ENCODE assay signal across 20 cellular contexts in genomic region chr14:61587397-61587713, GRCh38.
DNase-seq lines count a peak whose midpoint lies in the region; ATAC-seq and TF ChIP-seq lines count a peak whose summit lies in the region.
"Had no signal": no experiment of that assay in that cellular context is flagged by ENCODE, and none has a peak within 500 bp of the region (broad histone marks: within the 10 kb centered on the region; RNA-seq: fewer than 3 reads in every experiment).

No MANE protein-coding gene starts in this region.

- H3K27ac ChIP-seq in SK-N-SH (ENCODE audit: low read depth in 2 of 2, low read length in 1 of 2) (peak overlapping the region in 1 of 2 experiments; percentile 99; a peak in 3 of 4 replicates), caudate nucleus (ENCODE audit: low read depth, low read length) (peak overlapping the region; percentile 61), muscle layer of duodenum (ENCODE audit: low read length) (peak overlapping the region; percentile 25), thoracic aorta (peak overlapping the region; percentile 68 to 87), tibial nerve (peak overlapping the region in 1 of 4 donors; percentile 66)
- H3K27ac ChIP-seq: 22Rv1 had no signal

- H3K9me2 ChIP-seq in SK-N-SH: no peaks in the 10 kb centered on the region

- H3K27me3 ChIP-seq in SK-N-SH (ENCODE audit: insufficient read depth) (no peaks in the 10 kb centered on the region), muscle layer of duodenum (ENCODE audit: low read depth, low read length) (no peaks in the 10 kb centered on the region), thoracic aorta (replicated peaks; ENCODE audit: insufficient read depth) (no peaks in the 10 kb centered on the region), tibial nerve (no peaks in the 10 kb centered on the region)
- H3K27me3 ChIP-seq: BE2C, right atrium auricular region, SJSA1 had no signal

- H3K9me3 ChIP-seq in SK-N-SH (no peaks in the 10 kb centered on the region), muscle layer of duodenum (ENCODE audit: control insufficient read depth in 1 of 2, low read length in 2 of 2) (no peaks in the 10 kb centered on the region), thoracic aorta (no peaks in the 10 kb centered on the region), tibial nerve (no peaks in the 10 kb centered on the region)
- H3K9me3 ChIP-seq: BE2C, right atrium auricular region, SJSA1 had no signal

- H3K4me3 ChIP-seq in SK-N-SH (ENCODE audit: low read depth in 2 of 2, low read length in 1 of 2): no peak overlapping the region
- H3K4me3 ChIP-seq in muscle layer of duodenum (ENCODE audit: low read depth in 1 of 2, low read length in 2 of 2): no peak overlapping the region
- H3K4me3 ChIP-seq in thoracic aorta: no peak overlapping the region
- H3K4me3 ChIP-seq in tibial nerve: no peak overlapping the region
- H3K4me3 ChIP-seq: right atrium auricular region, SJSA1 had no signal

- CTCF ChIA-PET in SK-N-SH (lab: Yijun Ruan, JAX): no interaction called here

- H2AFZ ChIP-seq in SK-N-SH (ENCODE audit: low read depth): no peak overlapping the region

- peaks cover 34% of the 10 kb centered on the region for H3F3A ChIP-seq in SK-N-SH (replicated peaks; ENCODE audit: insufficient read depth)

- no peak overlapping the region for H3K9ac ChIP-seq in SK-N-SH

- no peaks in the 10 kb centered on the region for H3K79me2 ChIP-seq in SK-N-SH (ENCODE audit: insufficient read depth)

- ATAC-seq in SK-N-SH treated with all-trans-retinoic acid at 6 μM for 48 hours: no peak
- ATAC-seq in thoracic aorta (ENCODE audit: insufficient number of reproducible peaks, low FRiP score, low read depth): no peak
- ATAC-seq in GM18502 (IDR thresholded peaks at IDR 0.05; ENCODE audit: poor library complexity, unreplicated experiment): no peak
- ATAC-seq: activated naive CD4-positive, alpha-beta T cell treated with anti-CD3 and anti-CD28 coated beads, Interleukin-2, amount 50 U/mL, for 72 hours; activated T-cell treated with anti-CD3 and anti-CD28 coated beads, Interleukin-2, amount 50 U/mL, for 72 hours had no signal

- POLR2A ChIA-PET in SK-N-SH (lab: Yijun Ruan, JAX): no interaction called here

- H3K4me1 ChIP-seq in SK-N-SH (ENCODE audit: control insufficient read depth in 1 of 2, insufficient read depth in 2 of 2, low read depth in 1 of 2, low read length in 1 of 2) (peaks cover 33 to 38% of the 10 kb centered on the region in 2 experiments), muscle layer of duodenum (ENCODE audit: control insufficient read depth in 1 of 2, insufficient read depth in 2 of 2, low read length in 2 of 2) (peaks cover 8% of the 10 kb centered on the region in 2 donors), thoracic aorta (ENCODE audit: control insufficient read depth in 1 of 2, low read depth in 2 of 2) (peaks cover 27 to 47% of the 10 kb centered on the region in 2 donors), tibial nerve (peaks cover 0 to 25% (median 4%) of the 10 kb centered on the region in 4 donors)

- no peaks in the 10 kb centered on the region for H4K20me1 ChIP-seq in SK-N-SH (ENCODE audit: insufficient read depth)

- TF ChIP-seq CTCF in SK-N-SH (IDR thresholded peaks at IDR 0.05) (no peak), thoracic aorta (IDR thresholded peaks at IDR 0.05) (no peak), tibial nerve (IDR thresholded peaks at IDR 0.05) (no peak)

- WGBS in SK-N-SH (ENCODE audit: low lambda C conversion rate): 92% methylated on average over 2 of the region's 2 CpGs
- WGBS in tibial nerve, 2 donors: 90 to 94% methylated on average over 2 of the region's 2 CpGs

- TF ChIP-seq RAD21 in SK-N-SH (IDR thresholded peaks at IDR 0.05; ENCODE audit: low read length): no peak

- DNase-seq in SK-N-SH: no peak
- DNase-seq in caudate nucleus (lab: John Stamatoyannopoulos, UW): no peak
- no peak for DNase-seq in thoracic aorta (ENCODE audit: low spot score)
- DNase-seq in tibial nerve (ENCODE audit: low spot score in 2 of 2): no peak
- no peak for DNase-seq in SHP77 treated with DMSO at 0.1 percent for 48 hours (lab: John Stamatoyannopoulos, UW)
- DNase-seq: activated CD8-positive, alpha-beta memory T cell treated with anti-CD3 and anti-CD28 coated beads for 24 hours; activated T-cell treated with anti-CD3 and anti-CD28 coated beads, Interleukin-2, amount 50 U/mL, for 72 hours; BE2C; NCI-H1417; NCI-H2171; NCI-H748 treated with DMSO at 0.1 percent for 48 hours; OCI-M1; stimulated activated CD4-positive, alpha-beta T cell treated with anti-CD3 and anti-CD28 coated beads, Interleukin-1b, Interleukin-23, amount 100 ng/mL, for 48 hours had no signal

- TF ChIP-seq POLR2A in tibial nerve (IDR thresholded peaks at IDR 0.05): no peak

- peak overlapping the region; percentile 60; the same call in 1 of the 2 replicates for H3K4me2 ChIP-seq in SK-N-SH

- no peaks in the 10 kb centered on the region for H3K36me3 ChIP-seq in SK-N-SH (replicated peaks in 1 of 2; ENCODE audit: control insufficient read depth in 1 of 2, insufficient read depth in 2 of 2, low read length in 1 of 2)
- H3K36me3 ChIP-seq in muscle layer of duodenum (ENCODE audit: control insufficient read depth in 1 of 2, insufficient read depth in 2 of 2, low read length in 2 of 2): peaks cover 0 to 5% of the 10 kb centered on the region in 2 donors
- H3K36me3 ChIP-seq in thoracic aorta: no peaks in the 10 kb centered on the region
- H3K36me3 ChIP-seq in tibial nerve: no peaks in the 10 kb centered on the region
- H3K36me3 ChIP-seq: BE2C, right atrium auricular region, SJSA1 had no signal

- TF ChIP-seq EP300 in SK-N-SH (IDR thresholded peaks at IDR 0.05; ENCODE audit: borderline replicate concordance in 1 of 2, low read depth in 1 of 2, low read length in 1 of 2) (no peak), tibial nerve (IDR thresholded peaks at IDR 0.05) (no peak)

TF ChIP-seq in SK-N-SH, 30 proteins besides CTCF, POLR2A, EP300 and RAD21:
- TF ChIP-seq MXI1 (IDR thresholded peaks at IDR 0.05; ENCODE audit: low read depth, low read length): no peak

TF ChIP-seq in SK-N-SH treated with all-trans-retinoic acid at 6 μM for 48 hours, 23 proteins besides CTCF, POLR2A, EP300 and RAD21 (continues in another document):
- no peak for TF ChIP-seq ARNTL (CRISPR knock-in tag; IDR thresholded peaks at IDR 0.05; ENCODE audit: borderline replicate concordance, low read depth)
- TF ChIP-seq ZFP3 (CRISPR knock-in tag; IDR thresholded peaks at IDR 0.05): no peak
- no peak for TF ChIP-seq RARB (CRISPR knock-in tag; IDR thresholded peaks at IDR 0.05)
- TF ChIP-seq PPARA (CRISPR knock-in tag; IDR thresholded peaks at IDR 0.05; ENCODE audit: borderline replicate concordance): no peak
- TF ChIP-seq GLIS3 (CRISPR knock-in tag; IDR thresholded peaks at IDR 0.05): no peak
- TF ChIP-seq TOX (CRISPR knock-in tag; IDR thresholded peaks at IDR 0.05; ENCODE audit: borderline replicate concordance): no peak
- no peak for TF ChIP-seq ZC3H10 (CRISPR knock-in tag; IDR thresholded peaks at IDR 0.05)
- TF ChIP-seq OSR1 (CRISPR knock-in tag; IDR thresholded peaks at IDR 0.05): no peak
- no peak for TF ChIP-seq SNAI2 (CRISPR knock-in tag; IDR thresholded peaks at IDR 0.05)
- TF ChIP-seq ZNF70 (CRISPR knock-in tag; IDR thresholded peaks at IDR 0.05): no peak
- no peak for TF ChIP-seq CREB5 (CRISPR knock-in tag; IDR thresholded peaks at IDR 0.05; ENCODE audit: low read depth)
- no peak for TF ChIP-seq TCF4 (CRISPR knock-in tag; IDR thresholded peaks at IDR 0.05; ENCODE audit: borderline replicate concordance)
- TF ChIP-seq POU6F1 (CRISPR knock-in tag; IDR thresholded peaks at IDR 0.05; ENCODE audit: borderline replicate concordance, low read depth): no peak
- no peak for TF ChIP-seq CSRNP3 (CRISPR knock-in tag; IDR thresholded peaks at IDR 0.05)
- no peak for TF ChIP-seq CSDC2 (CRISPR knock-in tag; IDR thresholded peaks at IDR 0.05)
- no peak for TF ChIP-seq BACH2 (CRISPR knock-in tag; IDR thresholded peaks at IDR 0.05; ENCODE audit: borderline replicate concordance)
- TF ChIP-seq ZNF565 (CRISPR knock-in tag; conservative IDR thresholded peaks at IDR 0.05; ENCODE audit: low read depth): no peak
- no peak for TF ChIP-seq ESRRG (CRISPR knock-in tag; IDR thresholded peaks at IDR 0.05)
